ENCODE assay signal across 12 cellular contexts in the genomic region with DNA sequence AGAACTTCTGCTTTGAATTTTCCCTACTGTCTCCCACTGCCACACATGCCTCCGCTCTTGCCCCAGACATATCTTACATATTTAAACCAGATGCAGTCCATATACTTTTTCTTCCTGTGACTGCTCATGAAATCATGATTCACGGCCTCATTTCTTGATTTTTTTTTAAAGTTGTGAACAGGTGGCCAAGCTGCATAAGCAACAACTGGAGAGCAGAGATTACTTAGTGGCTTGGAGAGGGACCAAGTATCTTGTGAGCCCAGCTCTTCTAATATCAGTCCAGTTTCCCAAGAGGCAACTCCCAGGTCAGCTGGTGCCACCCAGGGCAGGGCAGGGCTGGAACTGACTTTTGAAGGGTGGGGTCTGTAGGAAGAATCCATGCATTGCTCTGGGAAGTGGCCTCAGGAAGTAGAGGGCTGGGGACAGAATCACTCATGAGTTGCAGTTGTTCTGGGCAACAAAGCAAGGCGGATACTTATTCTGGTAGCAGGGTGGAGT.
DNase-seq lines count a peak whose midpoint lies in the region; ATAC-seq and TF ChIP-seq lines count a peak whose summit lies in the region.
"Had no signal": no experiment of that assay in that cellular context is flagged by ENCODE, and none has a peak within 500 bp of the region (broad histone marks: within the 10 kb centered on the region; RNA-seq: fewer than 3 reads in every experiment).

No MANE protein-coding gene starts in this region.

- H3K9me3 ChIP-seq in SJSA1 (replicated peaks) = no peaks in the 10 kb centered on the region
- no peaks in the 10 kb centered on the region for H3K9me3 ChIP-seq in heart left ventricle
- no peaks in the 10 kb centered on the region for H3K9me3 ChIP-seq in gastrocnemius medialis

- H3K4me1 ChIP-seq in SJSA1 (replicated peaks) (peaks cover 52% of the 10 kb centered on the region), heart left ventricle (peaks cover 0 to 89% (median 44%) of the 10 kb centered on the region in 12 donors), gastrocnemius medialis (peaks cover 72 to 85% of the 10 kb centered on the region in 2 donors)

- 21 to 35% (median 32%) methylated on average over 3 of the region's 3 CpGs for WGBS in heart left ventricle, 4 donors

- H3K27me3 ChIP-seq in SJSA1 (replicated peaks) = no peaks in the 10 kb centered on the region
- H3K27me3 ChIP-seq in heart left ventricle = no peaks in the 10 kb centered on the region
- no peaks in the 10 kb centered on the region for H3K27me3 ChIP-seq in gastrocnemius medialis

- peak overlapping the region; percentile 64 for H3K27ac ChIP-seq in SJSA1
- H3K27ac ChIP-seq in heart left ventricle = peak overlapping the region in 11 of 12 donors; percentile 53 to 87 (median 66)
- H3K27ac ChIP-seq in gastrocnemius medialis = peak overlapping the region; percentile 86 to 88 (median 87)

- intact Hi-C loops in heart left ventricle (cut with DNase I) (no loop called here), gastrocnemius medialis (cut with DNase I; ENCODE audit: low total_unique reads) (no loop called here)

- DNase-seq in GM04503 (ENCODE audit: low read depth) = peak; percentile 54
- DNase-seq in SJSA1 (ENCODE audit: low read depth in 1 of 2, low spot score in 2 of 2) = no peak
- peak in 4 of 5 donors; percentile 34 to 52 (median 52) for DNase-seq in heart left ventricle
- DNase-seq in gastrocnemius medialis = peak; percentile 75 to 83
- DNase-seq in NCI-H2081 (lab: John Stamatoyannopoulos, UW) = no peak
- no peak for DNase-seq in hypothalamus (lab: John Stamatoyannopoulos, UW)
- no peak for DNase-seq in SIG-M5 treated with dmso at 0.1 percent for 504 hours (lab: John Stamatoyannopoulos, UW; ENCODE audit: unreplicated experiment)
- no peak for DNase-seq in NCI-H1417 treated with DMSO at 0.1 percent for 48 hours (lab: John Stamatoyannopoulos, UW)
- DNase-seq: effector CD8-positive, alpha-beta T cell; KBM-7; NCI-H526; stimulated activated CD4-positive, alpha-beta T cell treated with anti-CD3 and anti-CD28 coated beads, Interleukin-12 subunit alpha, Interleukin-12 subunit beta, amount 100 ng/mL, for 4 hours had no signal

- peak; percentile 61 to 81 (median 73) for ATAC-seq in heart left ventricle
- ATAC-seq in gastrocnemius medialis = peak; percentile 94 to 96

- TF ChIP-seq CTCF in heart left ventricle (IDR thresholded peaks at IDR 0.05) (no peak), gastrocnemius medialis (IDR thresholded peaks at IDR 0.05 in 4 of 5, conservative IDR thresholded peaks at IDR 0.05 in 1 of 5) (no peak)

- no peak for TF ChIP-seq POLR2A in heart left ventricle (IDR thresholded peaks at IDR 0.05)
- no peak for TF ChIP-seq POLR2A in gastrocnemius medialis (IDR thresholded peaks at IDR 0.05)

- H3K36me3 ChIP-seq in SJSA1 (peaks cover 8% of the 10 kb centered on the region; the same call in 1 of the 2 replicates), heart left ventricle (no peaks in the 10 kb centered on the region), gastrocnemius medialis (no peaks in the 10 kb centered on the region)

- H3K4me3 ChIP-seq in SJSA1 (no peak overlapping the region), heart left ventricle (no peak overlapping the region), gastrocnemius medialis (no peak overlapping the region)

- in situ Hi-C loops in gastrocnemius medialis (cut with MboI; ENCODE audit: low sequenced_read_pairs in 4 of 4) = no loop called here

Comparison
In these comparisons a context has a peak if more than half of its experiments do, and no peak if none do; other contexts are left out.
1. DNase-seq: peak in GM04503 (single experiment), heart left ventricle (4 of 5) and gastrocnemius medialis (2 of 2); none in SJSA1 (0 of 2), NCI-H2081 (0 of 2), hypothalamus (0 of 51), SIG-M5 treated with dmso at 0.1 percent for 504 hours (single experiment) and NCI-H1417 treated with DMSO at 0.1 percent for 48 hours (single experiment).
2. Peak in every context shown above with its lines, with median percentiles within 50 percentile points of each other: H3K27ac ChIP-seq.